In genomic region chr10:75095631-75096030, GRCh38 we compare ENCODE assay signal across 22 cellular contexts.
"Had no signal": no experiment of that assay in that cellular context is flagged by ENCODE, and none has a peak within 500 bp of the region (broad histone marks: within the 10 kb centered on the region; RNA-seq: fewer than 3 reads in every experiment).

No MANE protein-coding gene starts in this region.

- ATAC-seq: effector memory CD8-positive, alpha-beta T cell; esophagus mucosa; gastrocnemius medialis; heart right ventricle; left cardiac atrium; left lung; left ventricle myocardium superior; lower lobe of right lung; mucosa of descending colon had no signal

- DNase-seq: colonic mucosa; cortex of kidney; effector CD8-positive, alpha-beta T cell; effector memory CD8-positive, alpha-beta T cell; endodermal cell; erythroblast; esophagus squamous epithelium; foreskin fibroblast; foreskin melanocyte; glutamatergic neuron; head of caudate nucleus; heart right ventricle; hippocampal formation; left cardiac atrium; left lung; left ventricle myocardium superior; lower lobe of right lung; mesendoderm; mucosa of descending colon had no signal

- H3K9me3 ChIP-seq: colonic mucosa, esophagus squamous epithelium, gastrocnemius medialis, heart right ventricle, left lung, lower lobe of right lung, mucosa of descending colon had no signal

- H3K4me1 ChIP-seq: colonic mucosa had no signal

- H3K4me3 ChIP-seq: colonic mucosa, esophagus squamous epithelium, gastrocnemius medialis, heart right ventricle, left lung, lower lobe of right lung, mucosa of descending colon had no signal

- H3K36me3 ChIP-seq: colonic mucosa, esophagus squamous epithelium, heart right ventricle, left lung, lower lobe of right lung had no signal

- H3K27ac ChIP-seq: colonic mucosa, epithelial cell of prostate, esophagus squamous epithelium, heart right ventricle, left lung, lower lobe of right lung had no signal

- H3K27me3 ChIP-seq: colonic mucosa, esophagus squamous epithelium, gastrocnemius medialis, heart right ventricle, left lung had no signal
